Comparison of ENCODE assay signal across 8 cellular contexts in the genomic region with DNA sequence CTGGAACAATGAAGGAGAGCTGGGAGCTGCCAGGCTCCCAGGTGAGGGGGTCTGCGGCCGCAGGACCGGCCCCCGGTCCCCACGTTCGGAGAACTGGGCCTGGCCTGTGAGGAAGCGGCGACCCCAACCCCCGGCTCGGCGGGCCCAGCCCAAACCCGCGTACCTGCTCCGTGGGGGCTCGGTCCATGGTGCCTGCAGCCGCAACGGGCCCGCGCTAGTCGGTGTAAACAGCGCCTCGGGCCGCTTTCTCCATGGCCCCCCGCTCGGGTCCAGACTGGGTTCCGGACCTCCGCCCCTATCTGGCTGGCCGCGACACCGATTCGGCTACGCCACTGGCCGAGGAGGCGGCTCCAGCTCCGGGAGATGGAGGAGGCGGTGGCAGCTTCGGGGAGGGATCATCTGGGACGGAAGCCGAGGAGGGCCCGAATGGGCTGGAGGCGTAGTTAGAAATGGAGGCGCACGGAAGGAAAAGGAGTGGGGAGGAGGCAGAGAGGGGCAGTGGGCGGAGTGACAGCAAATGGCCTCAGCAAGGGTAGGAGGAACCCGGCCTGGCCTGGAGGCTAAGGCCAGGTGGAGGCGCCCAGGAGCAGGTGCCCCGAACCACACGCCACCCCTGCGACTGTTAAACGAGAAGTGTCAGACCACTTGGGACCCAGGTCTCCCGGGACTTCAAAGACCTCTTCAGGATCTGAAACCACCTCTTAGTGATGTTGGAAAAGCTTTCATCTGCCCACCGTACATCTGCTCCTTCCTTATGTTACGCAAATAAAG. TPM values are rescaled to one million over a fixed set of nuclear protein-coding genes. Genes with fewer than 3 reads are reported as not detected.
DNase-seq lines count a peak whose midpoint lies in the region; ATAC-seq and TF ChIP-seq lines count a peak whose summit lies in the region.

A gene with protein sequence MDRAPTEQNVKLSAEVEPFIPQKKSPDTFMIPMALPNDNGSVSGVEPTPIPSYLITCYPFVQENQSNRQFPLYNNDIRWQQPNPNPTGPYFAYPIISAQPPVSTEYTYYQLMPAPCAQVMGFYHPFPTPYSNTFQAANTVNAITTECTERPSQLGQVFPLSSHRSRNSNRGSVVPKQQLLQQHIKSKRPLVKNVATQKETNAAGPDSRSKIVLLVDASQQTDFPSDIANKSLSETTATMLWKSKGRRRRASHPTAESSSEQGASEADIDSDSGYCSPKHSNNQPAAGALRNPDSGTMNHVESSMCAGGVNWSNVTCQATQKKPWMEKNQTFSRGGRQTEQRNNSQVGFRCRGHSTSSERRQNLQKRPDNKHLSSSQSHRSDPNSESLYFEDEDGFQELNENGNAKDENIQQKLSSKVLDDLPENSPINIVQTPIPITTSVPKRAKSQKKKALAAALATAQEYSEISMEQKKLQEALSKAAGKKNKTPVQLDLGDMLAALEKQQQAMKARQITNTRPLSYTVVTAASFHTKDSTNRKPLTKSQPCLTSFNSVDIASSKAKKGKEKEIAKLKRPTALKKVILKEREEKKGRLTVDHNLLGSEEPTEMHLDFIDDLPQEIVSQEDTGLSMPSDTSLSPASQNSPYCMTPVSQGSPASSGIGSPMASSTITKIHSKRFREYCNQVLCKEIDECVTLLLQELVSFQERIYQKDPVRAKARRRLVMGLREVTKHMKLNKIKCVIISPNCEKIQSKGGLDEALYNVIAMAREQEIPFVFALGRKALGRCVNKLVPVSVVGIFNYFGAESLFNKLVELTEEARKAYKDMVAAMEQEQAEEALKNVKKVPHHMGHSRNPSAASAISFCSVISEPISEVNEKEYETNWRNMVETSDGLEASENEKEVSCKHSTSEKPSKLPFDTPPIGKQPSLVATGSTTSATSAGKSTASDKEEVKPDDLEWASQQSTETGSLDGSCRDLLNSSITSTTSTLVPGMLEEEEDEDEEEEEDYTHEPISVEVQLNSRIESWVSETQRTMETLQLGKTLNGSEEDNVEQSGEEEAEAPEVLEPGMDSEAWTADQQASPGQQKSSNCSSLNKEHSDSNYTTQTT (minus strand): TSS at position 334 of the 771 bp plus-strand sequence. CDS start 147 bp downstream, at position 187.

- peak; percentile 79 to 93 (median 89) for DNase-seq in CD4-positive, CD25-positive, alpha-beta regulatory T cell
- DNase-seq in NCI-H748 (lab: John Stamatoyannopoulos, UW; ENCODE audit: unreplicated experiment) (peak; percentile 91), dorsolateral prefrontal cortex (peak; percentile 87 to 95 (median 92)), right lobe of liver (peak; percentile 94 to 96 (median 96))
- peak; percentile 91 to 93 for DNase-seq in activated CD4-positive, alpha-beta T cell treated with anti-CD3 and anti-CD28 coated beads, Interleukin-2, amount 50 U/mL, for 48 hours
- DNase-seq in stimulated activated CD4-positive, alpha-beta T cell treated with anti-CD3 and anti-CD28 coated beads, Interleukin-4, amount 100 ng/mL, for 4 hours: peak; percentile 84 to 87

- H3K36me3 ChIP-seq in CD4-positive, CD25-positive, alpha-beta regulatory T cell (ENCODE audit: control insufficient read depth, insufficient read depth, low read length): no peaks in the 10 kb centered on the region
- no peaks in the 10 kb centered on the region for H3K36me3 ChIP-seq in right lobe of liver

- peak within 1 kb of the TSS; percentile 85 to 97 (median 95) for H3K27ac Mint-ChIP-seq in CD4-positive, CD25-positive, alpha-beta regulatory T cell

- peak within 1 kb of the TSS; percentile 56 for H3K27ac ChIP-seq in CD4-positive, CD25-positive, alpha-beta regulatory T cell (ENCODE audit: insufficient read depth, low read length, poor library complexity, severe bottlenecking)
- H3K27ac ChIP-seq in dorsolateral prefrontal cortex (peak within 1 kb of the TSS; percentile 26 to 99 (median 93)), right lobe of liver (peak within 1 kb of the TSS; percentile 73 to 86 (median 74))

- peak within 1 kb of the TSS; percentile 89 for H3K4me3 ChIP-seq in CD4-positive, CD25-positive, alpha-beta regulatory T cell (ENCODE audit: low read depth, low read length)
- H3K4me3 ChIP-seq in dorsolateral prefrontal cortex: peak within 1 kb of the TSS; percentile 75 to 100 (median 93)
- H3K4me3 ChIP-seq in right lobe of liver: peak within 1 kb of the TSS; percentile 91 to 98 (median 93)

- intact Hi-C loops in dorsolateral prefrontal cortex (cut with DNase I): loop anchor here (2.0 to 10.0 kb wide), 7 partner anchors 36 to 171 kb away; a partner anchor contains a TSS
- intact Hi-C loops in right lobe of liver (cut with DNase I): no loop called here

- peaks cover 0 to 2% (median 0%) of the 10 kb centered on the region in 7 donors for H3K9me3 Mint-ChIP-seq in CD4-positive, CD25-positive, alpha-beta regulatory T cell

- no peaks in the 10 kb centered on the region for H3K36me3 Mint-ChIP-seq in CD4-positive, CD25-positive, alpha-beta regulatory T cell

- no peaks in the 10 kb centered on the region for H3K9me3 ChIP-seq in CD4-positive, CD25-positive, alpha-beta regulatory T cell (ENCODE audit: control insufficient read depth in 2 of 2, low read length in 2 of 2)
- H3K9me3 ChIP-seq in right lobe of liver: no peaks in the 10 kb centered on the region

- WGBS in right lobe of liver (ENCODE audit: insufficient coverage, low coverage, low lambda C conversion rate, missing lambda C conversion rate): 1% methylated on average over 12 of the region's 53 CpGs

- peaks cover 38% of the 10 kb centered on the region for H3K4me1 ChIP-seq in CD4-positive, CD25-positive, alpha-beta regulatory T cell (ENCODE audit: control insufficient read depth, insufficient read depth, low read length, poor library complexity, severe bottlenecking)
- H3K4me1 ChIP-seq in right lobe of liver: peaks cover 0 to 18% (median 8%) of the 10 kb centered on the region in 4 donors

- TF ChIP-seq POLR2A in right lobe of liver (IDR thresholded peaks at IDR 0.05): peak; percentile 80

- TF ChIP-seq CTCF in dorsolateral prefrontal cortex (IDR thresholded peaks at IDR 0.05 in 54 of 56, conservative IDR thresholded peaks at IDR 0.05 in 2 of 56; ENCODE audit: low read depth in 1 of 56, partially characterized antibody in 56 of 56) (peak in 47 of 56 donors; percentile 12 to 62 (median 40)), right lobe of liver (IDR thresholded peaks at IDR 0.05) (peak in 3 of 4 donors; percentile 23 to 47 (median 33))

- H3K27me3 ChIP-seq in CD4-positive, CD25-positive, alpha-beta regulatory T cell (ENCODE audit: control insufficient read depth, insufficient read depth, low read length): no peaks in the 10 kb centered on the region
- H3K27me3 ChIP-seq in dorsolateral prefrontal cortex (no peaks in the 10 kb centered on the region), right lobe of liver (no peaks in the 10 kb centered on the region)

- peak; percentile 91 to 95 for ATAC-seq in CD4-positive, CD25-positive, alpha-beta regulatory T cell (ENCODE audit: low read depth in 2 of 2)
- ATAC-seq in GM19372 (IDR thresholded peaks at IDR 0.05; ENCODE audit: low read depth, unreplicated experiment): peak; percentile 95
- peak; percentile 78 for ATAC-seq in HG03558 (IDR thresholded peaks at IDR 0.05; ENCODE audit: extremely low read depth, unreplicated experiment)
- ATAC-seq in right lobe of liver: peak; percentile 97 to 99 (median 97)

- peaks cover 12% of the 10 kb centered on the region for H3K27me3 Mint-ChIP-seq in CD4-positive, CD25-positive, alpha-beta regulatory T cell

- H3K4me3 Mint-ChIP-seq in CD4-positive, CD25-positive, alpha-beta regulatory T cell: peak within 1 kb of the TSS; percentile 91 to 99 (median 96)

- H3K4me1 Mint-ChIP-seq in CD4-positive, CD25-positive, alpha-beta regulatory T cell: peaks cover 20 to 40% (median 31%) of the 10 kb centered on the region in 4 donors

RNA-seq across cellular contexts. Expression of the gene that starts here (rescaled TPM):
- 59.5 TPM for total RNA-seq in CD4-positive, CD25-positive, alpha-beta regulatory T cell
- polyA plus RNA-seq in CD4-positive, CD25-positive, alpha-beta regulatory T cell: 10 to 100 TPM; 14.8 to 22.4 (median 18.5) TPM
- total RNA-seq in dorsolateral prefrontal cortex (100 to 1,000 TPM; 103 to 402 (median 176) TPM), right lobe of liver (10 to 100 TPM; 13.5 to 24.6 (median 19.5) TPM)

Comparison
In these comparisons a context has a peak if more than half of its experiments do, and no peak if none do; other contexts are left out.
1. Peak in every context shown above with its lines: DNase-seq, ATAC-seq, H3K4me3 ChIP-seq and H3K27ac ChIP-seq.
2. intact Hi-C loops: an anchor here in dorsolateral prefrontal cortex (2.0 to 10.0 kb wide); none called in right lobe of liver.